In the genomic region with DNA sequence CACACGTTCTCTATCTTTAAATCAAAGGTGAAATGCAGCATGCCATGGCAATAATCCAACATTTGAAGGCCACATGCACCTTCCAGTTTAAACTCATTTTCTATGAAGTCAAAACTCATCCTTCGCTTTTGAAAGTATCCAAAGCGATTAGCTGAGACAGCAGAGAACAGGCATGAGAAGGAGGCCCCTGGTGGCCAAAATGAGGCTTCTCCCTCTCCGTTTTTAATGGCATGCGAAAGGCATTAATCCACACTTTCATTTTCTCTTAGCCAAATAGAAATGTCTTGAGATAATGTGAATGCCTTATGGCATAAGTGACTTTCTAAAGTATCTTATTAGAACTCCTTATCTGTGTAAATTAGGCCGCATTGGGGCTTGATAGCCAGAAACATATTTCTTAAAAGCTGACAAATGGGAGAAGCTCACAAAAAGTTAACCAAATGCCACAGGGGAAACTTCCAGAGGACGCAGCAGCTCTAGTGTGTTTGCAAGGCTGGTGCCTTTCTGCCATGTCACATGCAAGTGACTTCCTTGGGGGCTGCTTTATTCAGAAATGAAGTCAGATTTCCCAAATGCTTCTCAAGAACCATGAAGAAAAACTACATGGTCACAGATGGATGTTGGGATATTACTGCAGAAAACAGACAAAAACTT, we compare ENCODE assay signal across 8 cellular contexts.
DNase-seq lines count a peak whose midpoint lies in the region; ATAC-seq and TF ChIP-seq lines count a peak whose summit lies in the region.

No MANE protein-coding gene starts in this region.

- no peaks in the 10 kb centered on the region for H3K27me3 Mint-ChIP-seq in activated naive CD4-positive, alpha-beta T cell treated with anti-CD3 and anti-CD28 coated beads, Interleukin-2, amount 50 U/mL, for 24 hours
- H3K27me3 Mint-ChIP-seq in activated naive CD4-positive, alpha-beta T cell treated with anti-CD3 and anti-CD28 coated beads, Interleukin-2, amount 10 ng/mL, durations not matched to agents 7 days and 5 days: no peaks in the 10 kb centered on the region

- no peaks in the 10 kb centered on the region for H3K79me2 ChIP-seq in PC-9 (ENCODE audit: low read depth)

- TF ChIP-seq POLR2A in heart left ventricle (IDR thresholded peaks at IDR 0.05): no peak
- no peak for TF ChIP-seq POLR2A in thyroid gland (IDR thresholded peaks at IDR 0.05)

- H2AFZ ChIP-seq in PC-9: no peak overlapping the region; the same call in 1 of the 2 replicates

- H3K4me1 ChIP-seq in PC-9 (replicated peaks; ENCODE audit: insufficient read depth) (no peaks in the 10 kb centered on the region), heart left ventricle (peaks cover 0 to 11% (median 0%) of the 10 kb centered on the region in 12 donors), thyroid gland (no peaks in the 10 kb centered on the region)

- DNase-seq in activated naive CD4-positive, alpha-beta T cell treated with anti-CD3 and anti-CD28 coated beads, Interleukin-2, amount 10 ng/mL, durations not matched to agents 7 days and 5 days: no peak
- no peak for DNase-seq in PC-9
- peak in 1 of 5 donors; percentile 29 for DNase-seq in heart left ventricle
- peak in 1 of 2 donors; percentile 18 for DNase-seq in thyroid gland
- no peak for DNase-seq in glomerular visceral epithelial cell (ENCODE audit: extremely low spot score)
- no peak for DNase-seq in GM19240 (ENCODE audit: insufficient read length, low spot score)

- H3K4me3 Mint-ChIP-seq in activated naive CD4-positive, alpha-beta T cell treated with anti-CD3 and anti-CD28 coated beads, Interleukin-2, amount 50 U/mL, for 24 hours: peak overlapping the region; percentile 68
- no peak overlapping the region for H3K4me3 Mint-ChIP-seq in activated naive CD4-positive, alpha-beta T cell treated with anti-CD3 and anti-CD28 coated beads, Interleukin-2, amount 10 ng/mL, durations not matched to agents 7 days and 5 days

- WGBS in heart left ventricle, 4 donors: 25 to 38% (median 31%) methylated on average over 7 of the region's 7 CpGs
- 48 to 50% methylated on average over 7 of the region's 7 CpGs for WGBS in thyroid gland, 2 donors

- H3K36me3 Mint-ChIP-seq in activated naive CD4-positive, alpha-beta T cell treated with anti-CD3 and anti-CD28 coated beads, Interleukin-2, amount 50 U/mL, for 24 hours: no peaks in the 10 kb centered on the region
- no peaks in the 10 kb centered on the region for H3K36me3 Mint-ChIP-seq in activated naive CD4-positive, alpha-beta T cell treated with anti-CD3 and anti-CD28 coated beads, Interleukin-2, amount 10 ng/mL, durations not matched to agents 7 days and 5 days

- H3K4me2 ChIP-seq in PC-9: peak overlapping the region; percentile 31; the same call in 1 of the 2 replicates

- no peaks in the 10 kb centered on the region for H4K20me1 ChIP-seq in PC-9 (ENCODE audit: insufficient read depth)

- no TSS peak for BruUV-seq in PC-9 (replicated peaks; lab: Mats Ljungman, UMichigan)

- intact Hi-C loops in PC-9 (cut with micrococcal nuclease; ENCODE audit: unreplicated experiment): no loop called here
- intact Hi-C loops in heart left ventricle (cut with DNase I): loop anchor here in 1 of 10 donors (10.0 kb wide), 1 partner anchor 910 kb away; no protein-coding TSS in a partner anchor
- intact Hi-C loops in thyroid gland (cut with DNase I): no loop called here

- no peaks in the 10 kb centered on the region for H3F3A ChIP-seq in PC-9 (ENCODE audit: insufficient read depth, low read depth)

- CTCF ChIA-PET in activated naive CD4-positive, alpha-beta T cell treated with anti-CD3 and anti-CD28 coated beads, Interleukin-2, amount 10 ng/mL, durations not matched to agents 7 days and 5 days (lab: Charles Lee): interaction anchor here (0.6 kb wide), 1 partner anchor 10 kb away, joined by 3 read pairs; no protein-coding TSS in a partner anchor
- CTCF ChIA-PET in PC-9 (lab: Charles Lee): no interaction called here

- no peak overlapping the region for H3K27ac Mint-ChIP-seq in activated naive CD4-positive, alpha-beta T cell treated with anti-CD3 and anti-CD28 coated beads, Interleukin-2, amount 50 U/mL, for 24 hours
- no peak overlapping the region for H3K27ac Mint-ChIP-seq in activated naive CD4-positive, alpha-beta T cell treated with anti-CD3 and anti-CD28 coated beads, Interleukin-2, amount 10 ng/mL, durations not matched to agents 7 days and 5 days

- H3K4me1 Mint-ChIP-seq in activated naive CD4-positive, alpha-beta T cell treated with anti-CD3 and anti-CD28 coated beads, Interleukin-2, amount 50 U/mL, for 24 hours: no peaks in the 10 kb centered on the region
- no peaks in the 10 kb centered on the region for H3K4me1 Mint-ChIP-seq in activated naive CD4-positive, alpha-beta T cell treated with anti-CD3 and anti-CD28 coated beads, Interleukin-2, amount 10 ng/mL, durations not matched to agents 7 days and 5 days

- H3K9me2 ChIP-seq in PC-9 (ENCODE audit: insufficient read depth): no peaks in the 10 kb centered on the region

- H3K27ac ChIP-seq in PC-9: no peak overlapping the region
- peak overlapping the region in 2 of 12 donors; percentile 28 to 53 for H3K27ac ChIP-seq in heart left ventricle
- H3K27ac ChIP-seq in thyroid gland: no peak overlapping the region

- no peaks in the 10 kb centered on the region for H3K36me3 ChIP-seq in PC-9 (ENCODE audit: low read depth)
- no peaks in the 10 kb centered on the region for H3K36me3 ChIP-seq in heart left ventricle
- no peaks in the 10 kb centered on the region for H3K36me3 ChIP-seq in thyroid gland

- POLR2A ChIA-PET in PC-9 (lab: Charles Lee; ENCODE audit: unreplicated experiment): no interaction called here

- H3K27me3 ChIP-seq in PC-9 (ENCODE audit: insufficient read depth, low read depth): no peaks in the 10 kb centered on the region
- H3K27me3 ChIP-seq in heart left ventricle: no peaks in the 10 kb centered on the region
- H3K27me3 ChIP-seq in thyroid gland: no peaks in the 10 kb centered on the region

- peak; percentile 42; the same call in 1 of the 2 replicates for TF ChIP-seq CTCF in PC-9 (conservative IDR thresholded peaks at IDR 0.05)
- TF ChIP-seq CTCF in heart left ventricle (IDR thresholded peaks at IDR 0.05): peak; percentile 44 to 69 (median 53)
- peak in 4 of 6 experiments; percentile 25 to 54 (median 46) for TF ChIP-seq CTCF in thyroid gland (IDR thresholded peaks at IDR 0.05)

- H3K9me3 Mint-ChIP-seq in activated naive CD4-positive, alpha-beta T cell treated with anti-CD3 and anti-CD28 coated beads, Interleukin-2, amount 50 U/mL, for 24 hours: no peaks in the 10 kb centered on the region
- H3K9me3 Mint-ChIP-seq in activated naive CD4-positive, alpha-beta T cell treated with anti-CD3 and anti-CD28 coated beads, Interleukin-2, amount 10 ng/mL, durations not matched to agents 7 days and 5 days: no peaks in the 10 kb centered on the region

- no peak overlapping the region for H3K4me3 ChIP-seq in PC-9
- peak overlapping the region in 9 of 12 donors; percentile 26 to 53 (median 37) for H3K4me3 ChIP-seq in heart left ventricle
- H3K4me3 ChIP-seq in thyroid gland (replicated peaks in 1 of 3): no peak overlapping the region

- ATAC-seq in heart left ventricle: peak in 3 of 4 donors; percentile 55 to 79 (median 62)
- no peak for ATAC-seq in HG03045 (IDR thresholded peaks at IDR 0.05; ENCODE audit: unreplicated experiment)

- H3K9me3 ChIP-seq in PC-9 (ENCODE audit: insufficient read depth, low read depth) (no peaks in the 10 kb centered on the region), heart left ventricle (no peaks in the 10 kb centered on the region), thyroid gland (no peaks in the 10 kb centered on the region)

Comparison
In these comparisons a context has a peak if more than half of its experiments do, and no peak if none do; other contexts are left out.
1. H3K4me3 ChIP-seq: peak in heart left ventricle (9 of 12); none in PC-9 (single experiment) and thyroid gland (0 of 3).
2. Peak in every context shown above with its lines, with median percentiles within 50 percentile points of each other: CTCF ChIP-seq.